Comparison of ENCODE assay signal across 26 cellular contexts in the genomic region with DNA sequence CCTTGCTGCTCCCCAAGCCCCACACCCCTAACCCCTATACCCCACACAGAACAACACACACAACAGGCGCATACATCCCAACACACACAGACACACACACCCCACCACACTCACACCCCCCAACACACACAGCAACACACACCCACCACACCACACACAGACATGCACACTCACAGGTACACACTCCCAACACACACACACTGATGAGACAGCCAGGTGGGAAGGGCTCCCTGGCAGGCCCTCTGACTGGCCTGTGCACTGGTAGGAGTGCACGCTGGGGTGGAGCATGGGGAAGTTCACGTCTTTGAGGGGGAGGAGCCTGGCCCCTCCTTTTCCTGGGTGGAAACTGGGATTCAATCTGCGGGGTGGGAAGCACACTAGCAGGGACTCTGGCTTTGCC.
DNase-seq lines count a peak whose midpoint lies in the region; ATAC-seq, FAIRE-seq and TF ChIP-seq lines count a peak whose summit lies in the region.
"Had no signal": no experiment of that assay in that cellular context is flagged by ENCODE, and none has a peak within 500 bp of the region (broad histone marks: within the 10 kb centered on the region; RNA-seq: fewer than 3 reads in every experiment).

No MANE protein-coding gene starts in this region.

- no peak overlapping the region for H3K4me3 ChIP-seq in right atrium auricular region
- no peak overlapping the region for H3K4me3 ChIP-seq in colonic mucosa
- no peak overlapping the region for H3K4me3 ChIP-seq in lung
- no peak overlapping the region for H3K4me3 ChIP-seq in testis
- no peak overlapping the region for H3K4me3 ChIP-seq in pancreas
- H3K4me3 ChIP-seq: SK-N-MC, spleen had no signal

- TF ChIP-seq CTCF in right atrium auricular region (IDR thresholded peaks at IDR 0.05) (no peak), colonic mucosa (IDR thresholded peaks at IDR 0.05) (no peak), lung (IDR thresholded peaks at IDR 0.05; ENCODE audit: control extremely low read depth, extremely low read depth) (no peak), testis (IDR thresholded peaks at IDR 0.05) (no peak), pancreas (IDR thresholded peaks at IDR 0.05) (no peak), type B pancreatic cell (conservative IDR thresholded peaks at IDR 0.05) (no peak)

- intact Hi-C loops in Right ventricle myocardium inferior (cut with DNase I): no loop called here
- intact Hi-C loops in colonic mucosa (cut with DNase I): no loop called here
- intact Hi-C loops in testis (cut with DNase I; ENCODE audit: low total_unique reads): no loop called here
- intact Hi-C loops in pancreas (cut with DNase I): no loop called here

- no peak overlapping the region for H3K27ac Mint-ChIP-seq in type B pancreatic cell
- H3K27ac Mint-ChIP-seq: WTC11 had no signal

- H3K9ac ChIP-seq in colonic mucosa (ENCODE audit: low read depth in 2 of 2, low read length in 2 of 2): no peak overlapping the region

- H3K27ac ChIP-seq in right atrium auricular region (no peak overlapping the region), colonic mucosa (no peak overlapping the region), lung (ENCODE audit: low read depth in 1 of 2, low read length in 1 of 2) (no peak overlapping the region), testis (no peak overlapping the region), pancreas (no peak overlapping the region)
- H3K27ac ChIP-seq: SK-N-MC had no signal

- peaks cover 0 to 5% of the 10 kb centered on the region in 2 donors for H3K9me3 ChIP-seq in right atrium auricular region
- H3K9me3 ChIP-seq in colonic mucosa: no peaks in the 10 kb centered on the region
- H3K9me3 ChIP-seq in lung (ENCODE audit: control insufficient read depth in 2 of 2, insufficient read depth in 1 of 2, low read length in 1 of 2): peaks cover 0 to 2% of the 10 kb centered on the region in 2 donors
- no peaks in the 10 kb centered on the region for H3K9me3 ChIP-seq in testis
- H3K9me3 ChIP-seq in pancreas: no peaks in the 10 kb centered on the region

- H3K36me3 ChIP-seq in right atrium auricular region (no peaks in the 10 kb centered on the region), colonic mucosa (no peaks in the 10 kb centered on the region), lung (ENCODE audit: control insufficient read depth in 2 of 2, insufficient read depth in 2 of 2, low read length in 2 of 2) (no peaks in the 10 kb centered on the region), testis (ENCODE audit: low read depth, missing control alignments) (no peaks in the 10 kb centered on the region), pancreas (no peaks in the 10 kb centered on the region)
- H3K36me3 ChIP-seq: spleen had no signal

- DNase-seq in Right ventricle myocardium inferior (ENCODE audit: missing footprints) (no peak), right atrium auricular region (ENCODE audit: low spot score) (no peak), colonic mucosa (peak; percentile 54), lung (ENCODE audit: low spot score) (no peak), testis (peak; percentile 13), pancreas (no peak), type B pancreatic cell (ENCODE audit: extremely low spot score, unreplicated experiment) (no peak)
- DNase-seq: ACHN; activated CD4-positive, alpha-beta T cell treated with anti-CD3 and anti-CD28 coated beads, Interleukin-2, amount 50 U/mL, for 48 hours; activated T-cell treated with anti-CD3 and anti-CD28 coated beads, Interleukin-2, amount 50 U/mL, for 1 hour; amygdala; CD4-positive, CD25-positive, alpha-beta regulatory T cell; DMS 273 treated with DMSO at 0.1 percent for 48 hours; GOT3; hypothalamus; Karpas-422; NCI-H1092; NCI-H2029 treated with DMSO at 0.1 percent for 48 hours; NCI-H446 treated with DMSO at 0.1 percent for 48 hours; spleen had no signal

- H3K27me3 ChIP-seq in right atrium auricular region (no peaks in the 10 kb centered on the region), colonic mucosa (no peaks in the 10 kb centered on the region), lung (ENCODE audit: control insufficient read depth, insufficient read depth) (no peaks in the 10 kb centered on the region), testis (no peaks in the 10 kb centered on the region), pancreas (no peaks in the 10 kb centered on the region)
- H3K27me3 ChIP-seq: spleen had no signal

- no peak for FAIRE-seq in pancreas (lab: Jason Lieb, UNC)
- FAIRE-seq: islet of Langerhans, RCC 7860 had no signal

- H3K4me1 ChIP-seq in right atrium auricular region: no peaks in the 10 kb centered on the region
- H3K4me1 ChIP-seq in colonic mucosa: peaks cover 10% of the 10 kb centered on the region
- peaks cover 0 to 9% of the 10 kb centered on the region in 2 donors for H3K4me1 ChIP-seq in lung (ENCODE audit: control insufficient read depth in 2 of 2, insufficient read depth in 2 of 2, low read length in 2 of 2)
- H3K4me1 ChIP-seq in testis: no peaks in the 10 kb centered on the region
- H3K4me1 ChIP-seq in pancreas: peaks cover 0 to 21% (median 8%) of the 10 kb centered on the region in 3 donors

- H3K36me3 Mint-ChIP-seq in type B pancreatic cell: no peaks in the 10 kb centered on the region
- H3K36me3 Mint-ChIP-seq: CD4-positive, CD25-positive, alpha-beta regulatory T cell had no signal

- H3K9me3 Mint-ChIP-seq in type B pancreatic cell: peaks cover 4% of the 10 kb centered on the region

- no peaks in the 10 kb centered on the region for H3K27me3 Mint-ChIP-seq in type B pancreatic cell

- TF ChIP-seq POLR2A in testis (IDR thresholded peaks at IDR 0.05): no peak

- peaks cover 25% of the 10 kb centered on the region for H3K4me1 Mint-ChIP-seq in type B pancreatic cell (ENCODE audit: unreplicated experiment)
- H3K4me1 Mint-ChIP-seq: CD4-positive, CD25-positive, alpha-beta regulatory T cell had no signal

- WGBS in lung, 2 donors: 38 to 58% methylated on average over 4 of the region's 4 CpGs
- WGBS in testis, 2 donors: 63 to 86% methylated on average over 2 to 4 of the region's 4 CpGs
- 86 to 89% methylated on average over 4 of the region's 4 CpGs for WGBS in pancreas, 2 donors

- ATAC-seq in Right ventricle myocardium inferior: peak; percentile 26
- ATAC-seq in lung (ENCODE audit: insufficient read depth, low FRiP score): peak; percentile 32
- no peak for ATAC-seq in pancreas
- ATAC-seq in GM21619 (IDR thresholded peaks at IDR 0.05; ENCODE audit: unreplicated experiment): no peak
- ATAC-seq: WTC11 had no signal

- H3K4me3 Mint-ChIP-seq in type B pancreatic cell: no peak overlapping the region
- H3K4me3 Mint-ChIP-seq: CD4-positive, CD25-positive, alpha-beta regulatory T cell; neural crest cell; WTC11 had no signal

Comparison
In these comparisons a context has a peak if more than half of its experiments do, and no peak if none do; other contexts are left out.
1. ATAC-seq: peak in Right ventricle myocardium inferior (single experiment) and lung (single experiment); none in pancreas (0 of 4) and GM21619 (single experiment).
2. DNase-seq: peak in colonic mucosa (single experiment) and testis (single experiment); none in Right ventricle myocardium inferior (single experiment), right atrium auricular region (single experiment), lung (single experiment), pancreas (0 of 6) and type B pancreatic cell (single experiment).